Comparison of ENCODE assay signal across 15 cellular contexts in the genomic region with DNA sequence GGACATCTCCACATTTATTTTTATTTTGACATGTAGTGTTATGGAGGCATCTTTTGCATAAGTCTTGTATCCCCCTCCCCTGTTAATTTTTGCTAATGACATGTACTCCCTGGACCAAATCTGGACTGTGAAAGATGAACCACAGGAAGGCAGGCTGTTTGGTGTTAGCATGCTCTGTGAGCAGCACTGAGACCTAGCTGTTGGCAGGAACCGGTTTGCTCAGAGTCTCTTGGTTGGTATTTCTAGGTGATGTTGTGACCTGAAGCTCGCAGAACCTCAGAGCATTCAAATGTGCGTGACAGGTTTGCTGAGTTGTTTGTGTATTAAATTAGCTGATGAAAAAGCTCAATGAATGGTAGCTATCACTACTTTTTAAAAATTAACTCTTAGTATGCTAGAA. TPM values are rescaled to one million over a fixed set of nuclear protein-coding genes. Genes with fewer than 3 reads are reported as not detected.
A peak's percentile ranks its signal among the peaks of the same experiment; 100 is the strongest.
DNase-seq lines count a peak whose midpoint lies in the region; ATAC-seq and TF ChIP-seq lines count a peak whose summit lies in the region.
"Had no signal": no experiment of that assay in that cellular context is flagged by ENCODE, and none has a peak within 500 bp of the region (broad histone marks: within the 10 kb centered on the region; RNA-seq: fewer than 3 reads in every experiment).

No MANE protein-coding gene starts in this region.

- CTCF ChIA-PET in activated naive CD4-positive, alpha-beta T cell treated with anti-CD3 and anti-CD28 coated beads, Interleukin-2, amount 10 ng/mL, durations not matched to agents 7 days and 5 days (lab: Charles Lee), result interaction anchor here (1.7 kb wide), 1 partner anchor 43 kb away, joined by 4 read pairs; no protein-coding TSS in a partner anchor
- CTCF ChIA-PET in activated CD4-positive, alpha-beta T cell treated with anti-CD3 and anti-CD28 coated beads, Interleukin-2, amount 10 ng/mL, durations not matched to agents 7 days and 5 days (lab: Charles Lee), result no interaction called here

- peak overlapping the region; percentile 54 for H3K27ac Mint-ChIP-seq in activated naive CD4-positive, alpha-beta T cell treated with anti-CD3 and anti-CD28 coated beads, Interleukin-2, amount 10 ng/mL, durations not matched to agents 7 days and 5 days
- peak overlapping the region; percentile 31 to 58 for H3K27ac Mint-ChIP-seq in natural killer cell
- H3K27ac Mint-ChIP-seq in natural killer cell treated with Interleukin-12 subunit alpha and Interleukin-12 subunit beta and Interleukin-15 and Interleukin-18, amount 100 ng/mL, for 72 hours, result peak overlapping the region in 1 of 2 donors; percentile 18
- H3K27ac Mint-ChIP-seq in activated CD4-positive, alpha-beta T cell treated with anti-CD3 and anti-CD28 coated beads, Interleukin-2, amount 10 ng/mL, durations not matched to agents 7 days and 5 days, result no peak overlapping the region

- no peak for DNase-seq in activated naive CD4-positive, alpha-beta T cell treated with anti-CD3 and anti-CD28 coated beads, Interleukin-2, amount 10 ng/mL, durations not matched to agents 7 days and 5 days
- DNase-seq in activated naive CD4-positive, alpha-beta T cell (lab: John Stamatoyannopoulos, UW), result no peak
- DNase-seq in natural killer cell, result no peak
- DNase-seq in natural killer cell treated with Interleukin-12 subunit alpha and Interleukin-12 subunit beta and Interleukin-15 and Interleukin-18, amount 100 ng/mL, for 72 hours (ENCODE audit: low spot score), result no peak
- no peak for DNase-seq in left ventricle myocardium superior
- DNase-seq in NCI-H2107 treated with DMSO at 0.1 percent for 48 hours (lab: John Stamatoyannopoulos, UW; ENCODE audit: unreplicated experiment), result no peak
- no peak for DNase-seq in activated CD4-positive, alpha-beta T cell treated with anti-CD3 and anti-CD28 coated beads, Interleukin-2, amount 10 ng/mL, durations not matched to agents 7 days and 5 days
- no peak for DNase-seq in midbrain (lab: John Stamatoyannopoulos, UW)
- DNase-seq: DND-41, GDM1, KBM-7, NCI-H1417 treated with DMSO at 0.1 percent for 48 hours, NCI-H1930, NCI-H748 treated with DMSO at 0.1 percent for 48 hours had no signal

- H3K4me3 Mint-ChIP-seq in activated naive CD4-positive, alpha-beta T cell treated with anti-CD3 and anti-CD28 coated beads, Interleukin-2, amount 10 ng/mL, durations not matched to agents 7 days and 5 days, result no peak overlapping the region
- no peak overlapping the region for H3K4me3 Mint-ChIP-seq in natural killer cell
- no peak overlapping the region for H3K4me3 Mint-ChIP-seq in natural killer cell treated with Interleukin-12 subunit alpha and Interleukin-12 subunit beta and Interleukin-15 and Interleukin-18, amount 100 ng/mL, for 72 hours
- no peak overlapping the region for H3K4me3 Mint-ChIP-seq in activated CD4-positive, alpha-beta T cell treated with anti-CD3 and anti-CD28 coated beads, Interleukin-2, amount 10 ng/mL, durations not matched to agents 7 days and 5 days

- peaks cover 3% of the 10 kb centered on the region for H3K4me1 Mint-ChIP-seq in activated naive CD4-positive, alpha-beta T cell treated with anti-CD3 and anti-CD28 coated beads, Interleukin-2, amount 10 ng/mL, durations not matched to agents 7 days and 5 days
- H3K4me1 Mint-ChIP-seq in natural killer cell, result peaks cover 48 to 49% of the 10 kb centered on the region in 2 donors
- peaks cover 26 to 33% of the 10 kb centered on the region in 2 donors for H3K4me1 Mint-ChIP-seq in natural killer cell treated with Interleukin-12 subunit alpha and Interleukin-12 subunit beta and Interleukin-15 and Interleukin-18, amount 100 ng/mL, for 72 hours (ENCODE audit: low read depth in 2 of 2)
- peaks cover 4% of the 10 kb centered on the region for H3K4me1 Mint-ChIP-seq in activated CD4-positive, alpha-beta T cell treated with anti-CD3 and anti-CD28 coated beads, Interleukin-2, amount 10 ng/mL, durations not matched to agents 7 days and 5 days

- peaks cover 51% of the 10 kb centered on the region for H3K36me3 Mint-ChIP-seq in activated naive CD4-positive, alpha-beta T cell treated with anti-CD3 and anti-CD28 coated beads, Interleukin-2, amount 10 ng/mL, durations not matched to agents 7 days and 5 days
- H3K36me3 Mint-ChIP-seq in natural killer cell, result no peaks in the 10 kb centered on the region
- H3K36me3 Mint-ChIP-seq in natural killer cell treated with Interleukin-12 subunit alpha and Interleukin-12 subunit beta and Interleukin-15 and Interleukin-18, amount 100 ng/mL, for 72 hours, result peaks cover 12% of the 10 kb centered on the region
- H3K36me3 Mint-ChIP-seq in activated CD4-positive, alpha-beta T cell treated with anti-CD3 and anti-CD28 coated beads, Interleukin-2, amount 10 ng/mL, durations not matched to agents 7 days and 5 days (ENCODE audit: low read depth), result peaks cover 33% of the 10 kb centered on the region

- intact Hi-C loops in natural killer cell (cut with micrococcal nuclease) (no loop called here), left ventricle myocardium superior (cut with micrococcal nuclease) (no loop called here)

- POLR2A ChIA-PET in activated CD4-positive, alpha-beta T cell treated with anti-CD3 and anti-CD28 coated beads, Interleukin-2, amount 10 ng/mL, durations not matched to agents 7 days and 5 days (lab: Charles Lee), result no interaction called here

- no peaks in the 10 kb centered on the region for H3K9me3 Mint-ChIP-seq in activated naive CD4-positive, alpha-beta T cell treated with anti-CD3 and anti-CD28 coated beads, Interleukin-2, amount 10 ng/mL, durations not matched to agents 7 days and 5 days
- H3K9me3 Mint-ChIP-seq in natural killer cell, result no peaks in the 10 kb centered on the region
- no peaks in the 10 kb centered on the region for H3K9me3 Mint-ChIP-seq in natural killer cell treated with Interleukin-12 subunit alpha and Interleukin-12 subunit beta and Interleukin-15 and Interleukin-18, amount 100 ng/mL, for 72 hours
- H3K9me3 Mint-ChIP-seq in activated CD4-positive, alpha-beta T cell treated with anti-CD3 and anti-CD28 coated beads, Interleukin-2, amount 10 ng/mL, durations not matched to agents 7 days and 5 days, result no peaks in the 10 kb centered on the region

- ATAC-seq in natural killer cell (no peak), left ventricle myocardium superior (peak; percentile 42)
- ATAC-seq in natural killer cell treated with Interleukin-12 subunit alpha and Interleukin-12 subunit beta and Interleukin-15 and Interleukin-18, amount 100 ng/mL, for 72 hours, result no peak
- ATAC-seq: GM12878 had no signal

- H3K27me3 Mint-ChIP-seq in activated naive CD4-positive, alpha-beta T cell treated with anti-CD3 and anti-CD28 coated beads, Interleukin-2, amount 10 ng/mL, durations not matched to agents 7 days and 5 days, result no peaks in the 10 kb centered on the region
- no peaks in the 10 kb centered on the region for H3K27me3 Mint-ChIP-seq in natural killer cell (ENCODE audit: low read depth in 2 of 2)
- no peaks in the 10 kb centered on the region for H3K27me3 Mint-ChIP-seq in natural killer cell treated with Interleukin-12 subunit alpha and Interleukin-12 subunit beta and Interleukin-15 and Interleukin-18, amount 100 ng/mL, for 72 hours
- no peaks in the 10 kb centered on the region for H3K27me3 Mint-ChIP-seq in activated CD4-positive, alpha-beta T cell treated with anti-CD3 and anti-CD28 coated beads, Interleukin-2, amount 10 ng/mL, durations not matched to agents 7 days and 5 days

- no peak for TF ChIP-seq CTCF in natural killer cell (IDR thresholded peaks at IDR 0.05)

RNA-seq across cellular contexts. Expression of a gene that starts 53.6 kb away (rescaled TPM):
- 10 to 100 TPM; 24.8 to 28.1 (median 26.4) TPM for total RNA-seq in natural killer cell
- total RNA-seq in natural killer cell treated with Interleukin-12 subunit alpha and Interleukin-12 subunit beta and Interleukin-15 and Interleukin-18, amount 100 ng/mL, for 72 hours, result 10 to 100 TPM; 14.9 to 19.5 TPM
- total RNA-seq in left ventricle myocardium superior, result 32.0 TPM
- 10 to 100 TPM; 29.3 to 29.4 TPM for total RNA-seq in activated CD4-positive, alpha-beta T cell treated with anti-CD3 and anti-CD28 coated beads, Interleukin-2, amount 10 ng/mL, durations not matched to agents 7 days and 5 days
